ENCODE assay signal across 1 cellular context in genomic region chr22:20495861-20496681, GRCh38.
TF ChIP-seq lines count a peak whose summit lies in the region.

No MANE protein-coding gene starts in this region.

TF ChIP-seq in K562, 482 proteins besides CTCF, POLR2A, EP300 and RAD21 (continued from another document):
- TF ChIP-seq ATF3 (IDR thresholded peaks at IDR 0.05) (no peak), ATF3 (CRISPR knock-in tag; conservative IDR thresholded peaks at IDR 0.05) (peak; percentile 22; the same call in 1 of the 2 replicates), TSC22D4 (tag; IDR thresholded peaks at IDR 0.05) (no peak), MXI1 (IDR thresholded peaks at IDR 0.05; ENCODE audit: low read depth, low read length) (peak; percentile 76; the same call in 1 of the 2 replicates), KLF6 (CRISPR knock-in tag; IDR thresholded peaks at IDR 0.05; ENCODE audit: borderline replicate concordance) (peak; percentile 90), NEUROD1 (IDR thresholded peaks at IDR 0.05; ENCODE audit: borderline replicate concordance, low read depth, low read length, partially characterized antibody) (peak; percentile 87), NFIC (IDR thresholded peaks at IDR 0.05) (no peak), OTX1 (CRISPR knock-in tag; IDR thresholded peaks at IDR 0.05) (peak; percentile 100), SIN3A (IDR thresholded peaks at IDR 0.05; ENCODE audit: borderline replicate concordance in 2 of 2, control insufficient read depth in 1 of 2, low read depth in 2 of 2, low read length in 2 of 2) (peak; percentile 81 to 98), KLF13 (tag; IDR thresholded peaks at IDR 0.05; ENCODE audit: borderline replicate concordance, low read depth) (peak; percentile 96), WHSC1 (IDR thresholded peaks at IDR 0.05; ENCODE audit: low read length) (no peak), MAX (CRISPR knock-in tag; IDR thresholded peaks at IDR 0.05) (no peak), STAT5B (CRISPR knock-in tag; IDR thresholded peaks at IDR 0.05) (no peak), HMGXB4 (CRISPR knock-in tag; IDR thresholded peaks at IDR 0.05) (peak; percentile 99), ZNF431 (CRISPR knock-in tag; IDR thresholded peaks at IDR 0.05) (no peak), ZNF778 (CRISPR knock-in tag; IDR thresholded peaks at IDR 0.05) (0 out of 2 replicates have a peak, but pooled peaks have one; percentile 77), ZBTB43 (CRISPR knock-in tag; IDR thresholded peaks at IDR 0.05) (no peak), MYC (IDR thresholded peaks at IDR 0.05; ENCODE audit: low read depth, low read length) (peak; percentile 95), MYC (CRISPR knock-in tag; IDR thresholded peaks at IDR 0.05; ENCODE audit: borderline replicate concordance, low read depth) (peak; percentile 97), ILK (tag; IDR thresholded peaks at IDR 0.05; ENCODE audit: borderline replicate concordance, low read depth) (no peak), GATA2 (CRISPR knock-in tag; IDR thresholded peaks at IDR 0.05) (no peak), SP2 (IDR thresholded peaks at IDR 0.05; ENCODE audit: extremely low read depth, low read depth, low read length, poor library complexity, severe bottlenecking) (peak; percentile 6), PTTG1 (tag; IDR thresholded peaks at IDR 0.05; ENCODE audit: low read depth) (no peak), CHCHD3 (CRISPR knock-in tag; IDR thresholded peaks at IDR 0.05) (peak; percentile 72; the same call in 1 of the 2 replicates), SMAD1 (IDR thresholded peaks at IDR 0.05; ENCODE audit: low read depth, low read length, partially characterized antibody) (peak; percentile 95), PPARD (CRISPR knock-in tag; IDR thresholded peaks at IDR 0.05) (no peak), ZNF318 (IDR thresholded peaks at IDR 0.05; ENCODE audit: borderline replicate concordance in 1 of 2, low read depth in 1 of 2) (no peak), MAZ (CRISPR knock-in tag; conservative IDR thresholded peaks at IDR 0.05 in 1 of 2, IDR thresholded peaks at IDR 0.05 in 1 of 2) (peak; percentile 99), DMBX1 (CRISPR knock-in tag; IDR thresholded peaks at IDR 0.05; ENCODE audit: borderline replicate concordance) (peak; percentile 52), POLR2AphosphoS5 (IDR thresholded peaks at IDR 0.05; ENCODE audit: control insufficient read depth, insufficient read depth, low read depth, low read length) (peak; percentile 17; the same call in 1 of the 2 replicates), ZNF586 (CRISPR knock-in tag; conservative IDR thresholded peaks at IDR 0.05) (peak; percentile 85), CBX3 (IDR thresholded peaks at IDR 0.05; ENCODE audit: borderline replicate concordance in 1 of 2, low read length in 2 of 2) (peak; percentile 78 to 92), USF2 (CRISPR knock-in tag; IDR thresholded peaks at IDR 0.05) (no peak)
TF ChIP-seq in K562: peak in this region for 170.
